ENCODE assay signal across 16 cellular contexts in genomic region chr19:50215820-50216219, GRCh38. TPM values are rescaled to one million over a fixed set of nuclear protein-coding genes. Genes with fewer than 3 reads are reported as not detected.
"Had no signal": no experiment of that assay in that cellular context is flagged by ENCODE, and none has a peak within 500 bp of the region (broad histone marks: within the 10 kb centered on the region; RNA-seq: fewer than 3 reads in every experiment).

No MANE protein-coding gene starts in this region.

- H3K4me1 Mint-ChIP-seq: activated naive CD4-positive, alpha-beta T cell treated with anti-CD3 and anti-CD28 coated beads, Interleukin-2, amount 50 U/mL, for 24 hours; brain; neural crest cell had no signal

- ATAC-seq: activated CD4-positive, CD25-positive, alpha-beta regulatory T cell treated with anti-CD3 and anti-CD28 coated beads, Interleukin-2, amount 50 U/mL, for 24 hours had no signal

- DNase-seq: activated effector memory CD4-positive, alpha-beta T cell treated with Interleukin-2 at 50 U/mL for 16 hours; activated T-cell treated with anti-CD3 and anti-CD28 coated beads, Interleukin-2, amount 50 U/mL, for 1 hour; foreskin melanocyte; heart right ventricle; left ventricle myocardium inferior; stimulated activated naive CD4-positive, alpha-beta T cell treated with Interleukin-2 at 50 U/mL for 16 hours; testis had no signal

- H3K36me3 Mint-ChIP-seq: activated naive CD4-positive, alpha-beta T cell treated with anti-CD3 and anti-CD28 coated beads, Interleukin-2, amount 50 U/mL, for 24 hours had no signal

- H3K9me3 Mint-ChIP-seq: neural crest cell had no signal

- H3K27me3 ChIP-seq: testis had no signal

- H3K4me3 ChIP-seq: heart right ventricle, left ventricle myocardium inferior, testis had no signal

- H3K27me3 Mint-ChIP-seq: brain had no signal

- H3K27ac Mint-ChIP-seq: activated naive CD4-positive, alpha-beta T cell treated with anti-CD3 and anti-CD28 coated beads, Interleukin-2, amount 50 U/mL, for 24 hours; brain had no signal

- H3K4me1 ChIP-seq: heart right ventricle, testis had no signal

- H3K9me3 ChIP-seq: testis had no signal

- H3K27ac ChIP-seq: heart right ventricle, left ventricle myocardium inferior, testis had no signal

- H3K4me3 Mint-ChIP-seq: activated naive CD4-positive, alpha-beta T cell treated with anti-CD3 and anti-CD28 coated beads, Interleukin-2, amount 50 U/mL, for 24 hours; brain; neural crest cell had no signal

RNA-seq across cellular contexts. Expression of gene MYH14, which starts 12.4 kb away (rescaled TPM):
- total RNA-seq: myocyte; T-helper 2 cell treated with Interferon-gamma antibody and Interleukin-4, amounts not matched to agents 100 ng/mL and 5 ng/mL, for 36 hours had no signal

RNA-seq across cellular contexts. Expression of gene IZUMO2, which starts 52.7 kb away (rescaled TPM):
- total RNA-seq: cerebellum; dermis microvascular lymphatic vessel endothelial cell; heart right ventricle; left ventricle myocardium inferior; myocyte; neural crest cell; T-helper 2 cell treated with Interferon-gamma antibody and Interleukin-4, amounts not matched to agents 100 ng/mL and 5 ng/mL, for 36 hours had no signal
- polyA plus RNA-seq: heart right ventricle, keratinocyte had no signal
